In genomic region chr4:116005806-116006088, GRCh38 we compare ENCODE assay signal across 28 cellular contexts.
A peak's percentile ranks its signal among the peaks of the same experiment; 100 is the strongest.
DNase-seq lines count a peak whose midpoint lies in the region; ATAC-seq and TF ChIP-seq lines count a peak whose summit lies in the region.
"Had no signal": no experiment of that assay in that cellular context is flagged by ENCODE, and none has a peak within 500 bp of the region (broad histone marks: within the 10 kb centered on the region; RNA-seq: fewer than 3 reads in every experiment).

No MANE protein-coding gene starts in this region.

- H3K4me3 ChIP-seq in PC-9 (no peak overlapping the region), hepatocyte (no peak overlapping the region)
- H3K4me3 ChIP-seq: esophagus muscularis mucosa, heart right ventricle, pancreas, right atrium auricular region, SJCRH30, spleen, transverse colon had no signal

- POLR2A ChIA-PET in activated CD8-positive, alpha-beta T cell treated with anti-CD3 and anti-CD28 coated beads for 36 hours (lab: Charles Lee): no interaction called here
- POLR2A ChIA-PET in activated CD8-positive, alpha-beta T cell treated with anti-CD3 and anti-CD28 coated beads, Interleukin-2, amount 10 ng/mL, durations not matched to agents 7 days and 5 days (lab: Charles Lee): no interaction called here
- POLR2A ChIA-PET in PC-9 (lab: Charles Lee; ENCODE audit: unreplicated experiment): no interaction called here

- intact Hi-C loops in activated CD8-positive, alpha-beta T cell treated with anti-CD3 and anti-CD28 coated beads for 36 hours (cut with micrococcal nuclease): no loop called here
- intact Hi-C loops in PC-9 (cut with micrococcal nuclease; ENCODE audit: unreplicated experiment): no loop called here

- peaks cover 1% of the 10 kb centered on the region for H3K9me3 Mint-ChIP-seq in activated CD8-positive, alpha-beta T cell treated with anti-CD3 and anti-CD28 coated beads for 36 hours
- H3K9me3 Mint-ChIP-seq in activated CD8-positive, alpha-beta T cell treated with anti-CD3 and anti-CD28 coated beads, Interleukin-2, amount 10 ng/mL, durations not matched to agents 7 days and 5 days (ENCODE audit: insufficient read depth): no peaks in the 10 kb centered on the region
- H3K9me3 Mint-ChIP-seq in immature natural killer cell: peaks cover 5 to 22% (median 11%) of the 10 kb centered on the region in 6 donors
- H3K9me3 Mint-ChIP-seq: nephron progenitor cell had no signal

- ATAC-seq in activated CD8-positive, alpha-beta T cell treated with anti-CD3 and anti-CD28 coated beads for 36 hours: no peak
- no peak for ATAC-seq in activated CD8-positive, alpha-beta T cell treated with anti-CD3 and anti-CD28 coated beads, Interleukin-2, amount 10 ng/mL, durations not matched to agents 7 days and 5 days
- peak; percentile 35 for ATAC-seq in GM18870 (IDR thresholded peaks at IDR 0.05; ENCODE audit: unreplicated experiment)
- ATAC-seq in left lobe of liver: no peak
- ATAC-seq: activated T-helper 17 cell treated with anti-CD3 and anti-CD28 coated beads, Interleukin-2, amount 50 U/mL, for 72 hours; heart right ventricle; pancreas had no signal

- no peak overlapping the region for H3K4me3 Mint-ChIP-seq in activated CD8-positive, alpha-beta T cell treated with anti-CD3 and anti-CD28 coated beads for 36 hours
- H3K4me3 Mint-ChIP-seq in activated CD8-positive, alpha-beta T cell treated with anti-CD3 and anti-CD28 coated beads, Interleukin-2, amount 10 ng/mL, durations not matched to agents 7 days and 5 days: no peak overlapping the region
- H3K4me3 Mint-ChIP-seq in immature natural killer cell: no peak overlapping the region
- H3K4me3 Mint-ChIP-seq: activated T-helper 17 cell treated with anti-CD3 and anti-CD28 coated beads, Interleukin-2, amount 50 U/mL, for 72 hours; CD8-positive, alpha-beta memory T cell; nephron progenitor cell had no signal

- H3K9me2 ChIP-seq in PC-9 (ENCODE audit: insufficient read depth) (no peaks in the 10 kb centered on the region), hepatocyte (replicated peaks; ENCODE audit: insufficient read depth) (no peaks in the 10 kb centered on the region)

- H3K27me3 Mint-ChIP-seq in activated CD8-positive, alpha-beta T cell treated with anti-CD3 and anti-CD28 coated beads for 36 hours: no peaks in the 10 kb centered on the region
- no peaks in the 10 kb centered on the region for H3K27me3 Mint-ChIP-seq in activated CD8-positive, alpha-beta T cell treated with anti-CD3 and anti-CD28 coated beads, Interleukin-2, amount 10 ng/mL, durations not matched to agents 7 days and 5 days (ENCODE audit: low read depth)
- H3K27me3 Mint-ChIP-seq in immature natural killer cell (ENCODE audit: low read depth in 3 of 3): peaks cover 0 to 2% (median 0%) of the 10 kb centered on the region in 3 donors
- H3K27me3 Mint-ChIP-seq: activated T-helper 17 cell treated with anti-CD3 and anti-CD28 coated beads, Interleukin-2, amount 50 U/mL, for 72 hours; CD8-positive, alpha-beta memory T cell had no signal

- H2AFZ ChIP-seq in PC-9 (no peak overlapping the region), hepatocyte (peak overlapping the region; percentile 21)

- H3K27me3 ChIP-seq in PC-9 (ENCODE audit: insufficient read depth, low read depth) (no peaks in the 10 kb centered on the region), hepatocyte (no peaks in the 10 kb centered on the region)
- H3K27me3 ChIP-seq: BE2C, esophagus muscularis mucosa, heart right ventricle, pancreas, right atrium auricular region, SJCRH30, spleen, transverse colon had no signal

- peaks cover 2% of the 10 kb centered on the region for H3K4me1 Mint-ChIP-seq in activated CD8-positive, alpha-beta T cell treated with anti-CD3 and anti-CD28 coated beads for 36 hours (ENCODE audit: low read depth)
- no peaks in the 10 kb centered on the region for H3K4me1 Mint-ChIP-seq in activated CD8-positive, alpha-beta T cell treated with anti-CD3 and anti-CD28 coated beads, Interleukin-2, amount 10 ng/mL, durations not matched to agents 7 days and 5 days (ENCODE audit: low read depth)
- no peaks in the 10 kb centered on the region for H3K4me1 Mint-ChIP-seq in immature natural killer cell
- H3K4me1 Mint-ChIP-seq: activated T-helper 17 cell treated with anti-CD3 and anti-CD28 coated beads, Interleukin-2, amount 50 U/mL, for 72 hours; CD8-positive, alpha-beta memory T cell; nephron progenitor cell had no signal

- H3K79me2 ChIP-seq in PC-9 (ENCODE audit: low read depth) (no peaks in the 10 kb centered on the region), hepatocyte (no peaks in the 10 kb centered on the region)

- TF ChIP-seq CTCF in activated CD8-positive, alpha-beta T cell treated with anti-CD3 and anti-CD28 coated beads for 36 hours (IDR thresholded peaks at IDR 0.05): no peak
- no peak for TF ChIP-seq CTCF in PC-9 (conservative IDR thresholded peaks at IDR 0.05)
- no peak for TF ChIP-seq CTCF in hepatocyte (IDR thresholded peaks at IDR 0.05; ENCODE audit: poor library complexity)

- no peaks in the 10 kb centered on the region for H3F3A ChIP-seq in PC-9 (ENCODE audit: insufficient read depth, low read depth)

- peak overlapping the region; percentile 81 for H3K27ac Mint-ChIP-seq in activated CD8-positive, alpha-beta T cell treated with anti-CD3 and anti-CD28 coated beads for 36 hours
- no peak overlapping the region for H3K27ac Mint-ChIP-seq in activated CD8-positive, alpha-beta T cell treated with anti-CD3 and anti-CD28 coated beads, Interleukin-2, amount 10 ng/mL, durations not matched to agents 7 days and 5 days
- H3K27ac Mint-ChIP-seq in immature natural killer cell: no peak overlapping the region
- H3K27ac Mint-ChIP-seq: activated T-helper 17 cell treated with anti-CD3 and anti-CD28 coated beads, Interleukin-2, amount 50 U/mL, for 72 hours; CD8-positive, alpha-beta memory T cell; nephron progenitor cell had no signal

- CTCF ChIA-PET in activated CD8-positive, alpha-beta T cell treated with anti-CD3 and anti-CD28 coated beads for 36 hours (lab: Charles Lee): no interaction called here
- CTCF ChIA-PET in activated CD8-positive, alpha-beta T cell treated with anti-CD3 and anti-CD28 coated beads, Interleukin-2, amount 10 ng/mL, durations not matched to agents 7 days and 5 days (lab: Charles Lee): no interaction called here
- CTCF ChIA-PET in PC-9 (lab: Charles Lee): interaction anchor here (0.7 kb wide), 1 partner anchor 1974 kb away, joined by 5 read pairs; no protein-coding TSS in a partner anchor

- H3K36me3 Mint-ChIP-seq in activated CD8-positive, alpha-beta T cell treated with anti-CD3 and anti-CD28 coated beads for 36 hours (ENCODE audit: low read depth): no peaks in the 10 kb centered on the region
- H3K36me3 Mint-ChIP-seq in activated CD8-positive, alpha-beta T cell treated with anti-CD3 and anti-CD28 coated beads, Interleukin-2, amount 10 ng/mL, durations not matched to agents 7 days and 5 days (ENCODE audit: low read depth): no peaks in the 10 kb centered on the region
- H3K36me3 Mint-ChIP-seq in immature natural killer cell: no peaks in the 10 kb centered on the region
- H3K36me3 Mint-ChIP-seq: CD8-positive, alpha-beta memory T cell had no signal

- H3K27ac ChIP-seq in PC-9: 0 out of 2 replicates have a peak overlapping the region, but pooled peaks have one; percentile 5
- H3K27ac ChIP-seq in hepatocyte: no peak overlapping the region
- H3K27ac ChIP-seq: esophagus muscularis mucosa, heart right ventricle, HL-60, pancreas, right atrium auricular region, SJCRH30, spleen, transverse colon had no signal

- WGBS in hepatocyte (ENCODE audit: low lambda C conversion rate, missing lambda C conversion rate): 85% methylated on average over 1 of the region's 1 CpG

- BruUV-seq in PC-9 (replicated peaks; lab: Mats Ljungman, UMichigan): no TSS peak

- no peaks in the 10 kb centered on the region for H4K20me1 ChIP-seq in PC-9 (ENCODE audit: insufficient read depth)
- H4K20me1 ChIP-seq in hepatocyte (ENCODE audit: insufficient read depth, poor library complexity, severe bottlenecking): no peaks in the 10 kb centered on the region

- H3K9me3 ChIP-seq in PC-9 (ENCODE audit: insufficient read depth, low read depth) (no peaks in the 10 kb centered on the region), hepatocyte (ENCODE audit: low read depth) (no peaks in the 10 kb centered on the region)
- H3K9me3 ChIP-seq: BE2C, esophagus muscularis mucosa, pancreas, right atrium auricular region, SJCRH30, spleen, transverse colon had no signal

- no peaks in the 10 kb centered on the region for H3K36me3 ChIP-seq in PC-9 (ENCODE audit: low read depth)
- H3K36me3 ChIP-seq in hepatocyte (replicated peaks; ENCODE audit: insufficient read depth, low read depth): no peaks in the 10 kb centered on the region
- H3K36me3 ChIP-seq: BE2C, esophagus muscularis mucosa, heart right ventricle, pancreas, right atrium auricular region, SJCRH30, spleen, transverse colon had no signal

- no peak for DNase-seq in activated CD8-positive, alpha-beta T cell treated with anti-CD3 and anti-CD28 coated beads for 36 hours
- no peak for DNase-seq in activated CD8-positive, alpha-beta T cell treated with anti-CD3 and anti-CD28 coated beads, Interleukin-2, amount 10 ng/mL, durations not matched to agents 7 days and 5 days
- DNase-seq in PC-9 (no peak), hepatocyte (ENCODE audit: low spot score) (no peak), NCI-H2227 treated with DMSO at 0.1 percent for 48 hours (lab: John Stamatoyannopoulos, UW) (no peak), left lobe of liver (ENCODE audit: low spot score) (no peak), immature natural killer cell (no peak)
- DNase-seq: activated naive CD4-positive, alpha-beta T cell treated with anti-CD3 and anti-CD28 coated beads, Interleukin-2, amount 50 U/mL, for 16 hours; aorta; BE2C; CD8-positive, alpha-beta memory T cell; dermis blood vessel endothelial cell; foreskin melanocyte; GOT3; heart right ventricle; NCI-H1105; NCI-H187 treated with DMSO at 0.1 percent for 48 hours; NCI-H69; nephron progenitor cell; pancreas; SJCRH30; spleen; transverse colon had no signal

- H3K4me2 ChIP-seq in PC-9 (no peak overlapping the region), hepatocyte (no peak overlapping the region)

- H3K4me1 ChIP-seq in PC-9 (replicated peaks; ENCODE audit: insufficient read depth) (no peaks in the 10 kb centered on the region), hepatocyte (ENCODE audit: insufficient read depth) (no peaks in the 10 kb centered on the region)
- H3K4me1 ChIP-seq: BE2C, esophagus muscularis mucosa, heart right ventricle, pancreas, right atrium auricular region, SJCRH30, spleen, transverse colon had no signal
